17 cellular contexts compared by ENCODE assay signal in the genomic region with DNA sequence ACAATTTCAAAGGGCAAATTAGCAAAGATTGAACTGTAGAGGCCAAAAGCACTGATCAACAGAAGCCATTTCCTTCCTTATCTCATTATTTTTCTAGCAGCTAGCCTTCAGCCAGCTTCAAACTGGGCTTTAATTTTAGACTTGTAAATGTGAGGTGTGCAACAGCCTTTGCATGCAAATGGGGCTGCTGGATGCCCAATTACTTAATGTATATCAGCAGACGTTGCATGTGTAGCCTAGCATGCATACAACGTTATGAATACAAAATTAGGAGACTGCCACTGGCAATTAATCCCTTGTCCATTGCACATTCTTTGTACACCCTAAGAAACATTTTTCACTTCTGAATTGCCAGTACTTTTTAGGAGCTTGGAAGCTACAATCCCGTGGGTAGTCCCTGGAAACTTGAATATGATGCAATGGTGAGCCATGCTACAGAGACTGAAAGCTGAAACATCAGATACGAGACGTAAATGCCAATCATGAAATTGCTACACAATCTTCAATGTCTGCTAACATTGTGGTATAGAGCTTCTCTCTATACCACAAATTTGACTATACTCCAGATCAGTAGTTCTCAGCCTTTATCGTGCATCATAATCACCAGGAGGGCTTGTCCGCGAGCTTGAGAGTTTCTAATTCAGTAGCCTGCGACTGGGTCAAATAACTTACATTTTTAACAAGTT. TPM values are rescaled to one million over a fixed set of nuclear protein-coding genes. Genes with fewer than 3 reads are reported as not detected.
DNase-seq lines count a peak whose midpoint lies in the region; ATAC-seq and TF ChIP-seq lines count a peak whose summit lies in the region.
"Had no signal": no experiment of that assay in that cellular context is flagged by ENCODE, and none has a peak within 500 bp of the region (broad histone marks: within the 10 kb centered on the region; RNA-seq: fewer than 3 reads in every experiment).

No MANE protein-coding gene starts in this region.

- H3K4me1 ChIP-seq in CD4-positive, alpha-beta memory T cell (ENCODE audit: insufficient read depth, low read length): peaks cover 26% of the 10 kb centered on the region

- H3K27ac ChIP-seq in CD4-positive, alpha-beta memory T cell (ENCODE audit: low read depth, low read length): no peak overlapping the region
- H3K27ac ChIP-seq: dorsolateral prefrontal cortex had no signal

- H3K27me3 ChIP-seq in CD4-positive, alpha-beta memory T cell (ENCODE audit: insufficient read depth, low read length): no peaks in the 10 kb centered on the region
- H3K27me3 ChIP-seq: BE2C, dorsolateral prefrontal cortex had no signal

- H3K36me3 Mint-ChIP-seq in CD4-positive, alpha-beta memory T cell: peaks cover 30 to 39% of the 10 kb centered on the region in 2 donors

- H3K4me1 Mint-ChIP-seq in CD4-positive, alpha-beta memory T cell: peaks cover 15 to 30% (median 20%) of the 10 kb centered on the region in 4 donors

- H3K27ac Mint-ChIP-seq in CD4-positive, alpha-beta memory T cell: peak overlapping the region in 5 of 7 donors; percentile 7 to 91 (median 77)

- H3K9me3 ChIP-seq in CD4-positive, alpha-beta memory T cell (ENCODE audit: control insufficient read depth in 1 of 2, low read length in 2 of 2): no peaks in the 10 kb centered on the region
- H3K9me3 ChIP-seq: BE2C had no signal

- H3K27me3 Mint-ChIP-seq in CD4-positive, alpha-beta memory T cell: no peaks in the 10 kb centered on the region
- H3K27me3 Mint-ChIP-seq: activated CD8-positive, alpha-beta memory T cell treated with anti-CD3 and anti-CD28 coated beads, Interleukin-2, amount 10 ng/mL, durations not matched to agents 7 days and 5 days; naive B cell had no signal

- TF ChIP-seq CTCF in fibroblast of mammary gland (conservative IDR thresholded peaks at IDR 0.05; ENCODE audit: control insufficient read depth, insufficient read depth, low read depth, low read length): no peak

- peak; percentile 35 for ATAC-seq in GM19455 (IDR thresholded peaks at IDR 0.05; ENCODE audit: unreplicated experiment)
- no peak for ATAC-seq in HG03025 (IDR thresholded peaks at IDR 0.05; ENCODE audit: low FRiP score, unreplicated experiment)
- ATAC-seq: stimulated activated naive CD8-positive, alpha-beta T cell treated with anti-CD3 and anti-CD28 coated beads, Interleukin-15, Interleukin-2, amounts not matched to agents 100 U/mL and 50 U/mL, for 24 hours had no signal

- H3K36me3 ChIP-seq in CD4-positive, alpha-beta memory T cell (ENCODE audit: insufficient read depth, low read length): peaks cover 19% of the 10 kb centered on the region
- H3K36me3 ChIP-seq: BE2C had no signal

- CTCF ChIA-PET in CD4-positive, alpha-beta memory T cell (lab: Charles Lee; ENCODE audit: partially characterized antibody): interaction anchor here (0.9 to 3.4 kb wide), 16 partner anchors 9 to 832 kb away, joined by 3 to 39 read pairs (median 7); a partner anchor contains a TSS

- no peaks in the 10 kb centered on the region for H3K9me3 Mint-ChIP-seq in CD4-positive, alpha-beta memory T cell
- H3K9me3 Mint-ChIP-seq: naive B cell had no signal

- in situ Hi-C loops in KBM-7 (cut with MboI; ENCODE audit: low pct_unique_long_range_greater_than_20kb, low sequenced_read_pairs): no loop called here

- POLR2A ChIA-PET in CD4-positive, alpha-beta memory T cell (lab: Charles Lee; ENCODE audit: partially characterized antibody): interaction anchor here (0.7 to 2.7 kb wide), 2 partner anchors 12 to 20 kb away, joined by 3 to 23 read pairs; a partner anchor contains a TSS

- H3K4me3 ChIP-seq in CD4-positive, alpha-beta memory T cell (ENCODE audit: low read length in 2 of 2): no peak overlapping the region
- H3K4me3 ChIP-seq in fibroblast of mammary gland (ENCODE audit: control insufficient read depth, low read depth, low read length): no peak overlapping the region
- H3K4me3 ChIP-seq: dorsolateral prefrontal cortex had no signal

- intact Hi-C loops in CD4-positive, alpha-beta memory T cell (cut with micrococcal nuclease): loop anchor here (2.0 kb wide), 1 partner anchor 113 kb away; no protein-coding TSS in a partner anchor

- no peak overlapping the region for H3K4me3 Mint-ChIP-seq in CD4-positive, alpha-beta memory T cell
- H3K4me3 Mint-ChIP-seq: activated CD8-positive, alpha-beta memory T cell treated with anti-CD3 and anti-CD28 coated beads, Interleukin-2, amount 10 ng/mL, durations not matched to agents 7 days and 5 days had no signal

- DNase-seq in CD4-positive, alpha-beta memory T cell: no peak
- DNase-seq in NAMALWA (ENCODE audit: low spot score) (peak; percentile 48), fibroblast of mammary gland (ENCODE audit: low read depth) (peak; percentile 72), NCI-H446 treated with DMSO at 0.1 percent for 48 hours (lab: John Stamatoyannopoulos, UW) (no peak), KBM-7 (no peak)
- DNase-seq in central memory CD4-positive, alpha-beta T cell: no peak
- DNase-seq: activated CD8-positive, alpha-beta memory T cell treated with anti-CD3 and anti-CD28 coated beads, Interleukin-2, amount 10 ng/mL, durations not matched to agents 7 days and 5 days; BE2C; dorsolateral prefrontal cortex; left cardiac atrium; naive B cell; NCI-H524; SHP77 treated with DMSO at 0.1 percent for 48 hours; stimulated activated CD4-positive, alpha-beta T cell treated with anti-CD3 and anti-CD28 coated beads, Interleukin-2, amount 100 ng/mL, for 48 hours; stimulated activated naive CD8-positive, alpha-beta T cell treated with anti-CD3 and anti-CD28 coated beads, Interleukin-15, Interleukin-2, amounts not matched to agents 100 U/mL and 50 U/mL, for 24 hours had no signal

RNA-seq across cellular contexts. Expression of a gene that starts 20.2 kb away (rescaled TPM):
- 10 to 100 TPM; 17.1 to 19.4 TPM for total RNA-seq in CD4-positive, alpha-beta memory T cell
- 10 to 100 TPM; 11.4 to 19.1 TPM for polyA plus RNA-seq in CD4-positive, alpha-beta memory T cell

RNA-seq across cellular contexts. Expression of a gene that starts 51.6 kb away (rescaled TPM):
- total RNA-seq in CD4-positive, alpha-beta memory T cell: 10 to 100 TPM in 1 of 2 experiments, 1 to 10 TPM in 1; 9.7 to 11.1 TPM
- polyA plus RNA-seq in CD4-positive, alpha-beta memory T cell: 10 to 100 TPM; 14.8 to 16.0 TPM

Comparison
In these comparisons a context has a peak if more than half of its experiments do, and no peak if none do; other contexts are left out.
1. DNase-seq: peak in NAMALWA (single experiment) and fibroblast of mammary gland (single experiment); none in CD4-positive, alpha-beta memory T cell (0 of 5), NCI-H446 treated with DMSO at 0.1 percent for 48 hours (single experiment), central memory CD4-positive, alpha-beta T cell (single experiment) and KBM-7 (single experiment).